Comparison of ENCODE assay signal across 2 cellular contexts in the genomic region with DNA sequence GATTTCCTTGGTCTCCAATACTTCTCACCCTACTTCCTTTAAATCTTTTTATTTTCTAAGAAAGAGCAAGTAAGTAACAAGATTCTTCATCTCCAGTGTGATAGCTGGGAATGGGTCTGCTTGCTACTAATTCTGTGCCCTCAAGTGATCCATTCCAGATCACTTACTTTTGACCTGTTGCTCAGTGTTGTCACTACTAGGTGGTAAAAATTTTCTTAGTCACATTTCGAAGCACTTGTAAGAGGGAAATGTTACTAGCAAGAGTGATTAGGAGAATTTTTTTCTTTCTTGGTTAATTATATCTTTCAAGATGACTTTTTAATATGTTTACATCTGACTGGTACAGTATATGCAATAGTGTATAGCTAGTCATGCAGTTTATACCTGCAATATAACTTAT.
TF ChIP-seq lines count a peak whose summit lies in the region.

No MANE protein-coding gene starts in this region.

TF ChIP-seq in SK-N-SH, 30 proteins besides CTCF, POLR2A, EP300 and RAD21 (continued from another document):
- TF ChIP-seq RXRA (IDR thresholded peaks at IDR 0.05; ENCODE audit: borderline replicate concordance, low read depth), result no peak

TF ChIP-seq in SK-N-SH treated with all-trans-retinoic acid at 6 μM for 48 hours, 23 proteins besides CTCF, POLR2A, EP300 and RAD21 (continued from another document):
- TF ChIP-seq, protein P1, sequence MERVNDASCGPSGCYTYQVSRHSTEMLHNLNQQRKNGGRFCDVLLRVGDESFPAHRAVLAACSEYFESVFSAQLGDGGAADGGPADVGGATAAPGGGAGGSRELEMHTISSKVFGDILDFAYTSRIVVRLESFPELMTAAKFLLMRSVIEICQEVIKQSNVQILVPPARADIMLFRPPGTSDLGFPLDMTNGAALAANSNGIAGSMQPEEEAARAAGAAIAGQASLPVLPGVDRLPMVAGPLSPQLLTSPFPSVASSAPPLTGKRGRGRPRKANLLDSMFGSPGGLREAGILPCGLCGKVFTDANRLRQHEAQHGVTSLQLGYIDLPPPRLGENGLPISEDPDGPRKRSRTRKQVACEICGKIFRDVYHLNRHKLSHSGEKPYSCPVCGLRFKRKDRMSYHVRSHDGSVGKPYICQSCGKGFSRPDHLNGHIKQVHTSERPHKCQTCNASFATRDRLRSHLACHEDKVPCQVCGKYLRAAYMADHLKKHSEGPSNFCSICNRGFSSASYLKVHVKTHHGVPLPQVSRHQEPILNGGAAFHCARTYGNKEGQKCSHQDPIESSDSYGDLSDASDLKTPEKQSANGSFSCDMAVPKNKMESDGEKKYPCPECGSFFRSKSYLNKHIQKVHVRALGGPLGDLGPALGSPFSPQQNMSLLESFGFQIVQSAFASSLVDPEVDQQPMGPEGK (CRISPR knock-in tag; IDR thresholded peaks at IDR 0.05; ENCODE audit: borderline replicate concordance), result no peak
- no peak for TF ChIP-seq ZNF70 (CRISPR knock-in tag; IDR thresholded peaks at IDR 0.05)
- no peak for TF ChIP-seq SNAI2 (CRISPR knock-in tag; IDR thresholded peaks at IDR 0.05)
- TF ChIP-seq, protein P2, sequence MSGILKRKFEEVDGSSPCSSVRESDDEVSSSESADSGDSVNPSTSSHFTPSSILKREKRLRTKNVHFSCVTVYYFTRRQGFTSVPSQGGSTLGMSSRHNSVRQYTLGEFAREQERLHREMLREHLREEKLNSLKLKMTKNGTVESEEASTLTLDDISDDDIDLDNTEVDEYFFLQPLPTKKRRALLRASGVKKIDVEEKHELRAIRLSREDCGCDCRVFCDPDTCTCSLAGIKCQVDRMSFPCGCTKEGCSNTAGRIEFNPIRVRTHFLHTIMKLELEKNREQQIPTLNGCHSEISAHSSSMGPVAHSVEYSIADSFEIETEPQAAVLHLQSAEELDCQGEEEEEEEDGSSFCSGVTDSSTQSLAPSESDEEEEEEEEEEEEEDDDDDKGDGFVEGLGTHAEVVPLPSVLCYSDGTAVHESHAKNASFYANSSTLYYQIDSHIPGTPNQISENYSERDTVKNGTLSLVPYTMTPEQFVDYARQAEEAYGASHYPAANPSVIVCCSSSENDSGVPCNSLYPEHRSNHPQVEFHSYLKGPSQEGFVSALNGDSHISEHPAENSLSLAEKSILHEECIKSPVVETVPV (CRISPR knock-in tag; IDR thresholded peaks at IDR 0.05), result no peak
- TF ChIP-seq PPARA (CRISPR knock-in tag; IDR thresholded peaks at IDR 0.05; ENCODE audit: borderline replicate concordance), result no peak
- TF ChIP-seq, protein P3, sequence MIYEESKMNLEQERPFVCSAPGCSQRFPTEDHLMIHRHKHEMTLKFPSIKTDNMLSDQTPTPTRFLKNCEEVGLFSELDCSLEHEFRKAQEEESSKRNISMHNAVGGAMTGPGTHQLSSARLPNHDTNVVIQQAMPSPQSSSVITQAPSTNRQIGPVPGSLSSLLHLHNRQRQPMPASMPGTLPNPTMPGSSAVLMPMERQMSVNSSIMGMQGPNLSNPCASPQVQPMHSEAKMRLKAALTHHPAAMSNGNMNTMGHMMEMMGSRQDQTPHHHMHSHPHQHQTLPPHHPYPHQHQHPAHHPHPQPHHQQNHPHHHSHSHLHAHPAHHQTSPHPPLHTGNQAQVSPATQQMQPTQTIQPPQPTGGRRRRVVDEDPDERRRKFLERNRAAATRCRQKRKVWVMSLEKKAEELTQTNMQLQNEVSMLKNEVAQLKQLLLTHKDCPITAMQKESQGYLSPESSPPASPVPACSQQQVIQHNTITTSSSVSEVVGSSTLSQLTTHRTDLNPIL (CRISPR knock-in tag; IDR thresholded peaks at IDR 0.05; ENCODE audit: low read depth), result no peak
- no peak for TF ChIP-seq ISL1 (CRISPR knock-in tag; IDR thresholded peaks at IDR 0.05)
- TF ChIP-seq ZC3H10 (CRISPR knock-in tag; IDR thresholded peaks at IDR 0.05), result no peak
- TF ChIP-seq, protein P4, sequence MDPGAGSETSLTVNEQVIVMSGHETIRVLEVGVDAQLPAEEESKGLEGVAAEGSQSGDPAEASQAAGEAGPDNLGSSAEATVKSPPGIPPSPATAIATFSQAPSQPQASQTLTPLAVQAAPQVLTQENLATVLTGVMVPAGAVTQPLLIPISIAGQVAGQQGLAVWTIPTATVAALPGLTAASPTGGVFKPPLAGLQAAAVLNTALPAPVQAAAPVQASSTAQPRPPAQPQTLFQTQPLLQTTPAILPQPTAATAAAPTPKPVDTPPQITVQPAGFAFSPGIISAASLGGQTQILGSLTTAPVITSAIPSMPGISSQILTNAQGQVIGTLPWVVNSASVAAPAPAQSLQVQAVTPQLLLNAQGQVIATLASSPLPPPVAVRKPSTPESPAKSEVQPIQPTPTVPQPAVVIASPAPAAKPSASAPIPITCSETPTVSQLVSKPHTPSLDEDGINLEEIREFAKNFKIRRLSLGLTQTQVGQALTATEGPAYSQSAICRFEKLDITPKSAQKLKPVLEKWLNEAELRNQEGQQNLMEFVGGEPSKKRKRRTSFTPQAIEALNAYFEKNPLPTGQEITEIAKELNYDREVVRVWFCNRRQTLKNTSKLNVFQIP (CRISPR knock-in tag; IDR thresholded peaks at IDR 0.05; ENCODE audit: borderline replicate concordance, low read depth), result no peak
